In genomic region chr11:77884186-77884828, GRCh38 we compare ENCODE assay signal across 20 cellular contexts.
DNase-seq lines count a peak whose midpoint lies in the region; ATAC-seq and TF ChIP-seq lines count a peak whose summit lies in the region.
"Had no signal": no experiment of that assay in that cellular context is flagged by ENCODE, and none has a peak within 500 bp of the region (broad histone marks: within the 10 kb centered on the region; RNA-seq: fewer than 3 reads in every experiment).

No MANE protein-coding gene starts in this region.

- ATAC-seq in GM19023 (IDR thresholded peaks at IDR 0.05; ENCODE audit: unreplicated experiment) = no peak
- ATAC-seq: left colon, psoas muscle, T-cell, WTC11 had no signal

- H3K27me3 ChIP-seq in brain microvascular endothelial cell (replicated peaks) (no peaks in the 10 kb centered on the region), mesenchymal stem cell (ENCODE audit: control insufficient read depth in 1 of 2, insufficient read depth in 1 of 2, low read length in 2 of 2) (no peaks in the 10 kb centered on the region)
- H3K27me3 ChIP-seq: Peyer's patch, stomach had no signal

- H2BK12ac ChIP-seq in mesenchymal stem cell (ENCODE audit: low read length in 2 of 2) = peak overlapping the region in 1 of 2 experiments; percentile 7

- no peak overlapping the region for H2BK5ac ChIP-seq in mesenchymal stem cell (ENCODE audit: low read depth, low read length, poor library complexity, severe bottlenecking)

- H2AFZ ChIP-seq in mesenchymal stem cell (ENCODE audit: low read depth, low read length) = no peak overlapping the region

- no peak overlapping the region for H2BK15ac ChIP-seq in mesenchymal stem cell (ENCODE audit: low read depth, poor library complexity, severe bottlenecking)

- DNase-seq in AG10803 (ENCODE audit: low read depth) = peak; percentile 86
- peak; percentile 39 for DNase-seq in LHCN-M2 (ENCODE audit: low read depth)
- peak; percentile 13 for DNase-seq in brain microvascular endothelial cell
- peak; percentile 92 for DNase-seq in mesenchymal stem cell
- DNase-seq in MV-4-11 (lab: John Stamatoyannopoulos, UW) = no peak
- no peak for DNase-seq in OCI-M2 (lab: John Stamatoyannopoulos, UW; ENCODE audit: unreplicated experiment)
- no peak for DNase-seq in NCI-H82 treated with DMSO at 0.1 percent for 48 hours (lab: John Stamatoyannopoulos, UW; ENCODE audit: unreplicated experiment)
- DNase-seq: activated effector memory CD4-positive, alpha-beta T cell treated with anti-CD3 and anti-CD28 coated beads, Interleukin-2, amount 50 U/mL, for 16 hours; aorta; dermis blood vessel endothelial cell; hypothalamus; left colon; naive B cell; NCI-H2107; Peyer's patch; psoas muscle; stomach; T-cell had no signal

- no peaks in the 10 kb centered on the region for H3K9me3 ChIP-seq in mesenchymal stem cell (ENCODE audit: control insufficient read depth, low read length)
- H3K9me3 ChIP-seq: Peyer's patch, psoas muscle, stomach had no signal

- H3K23ac ChIP-seq in mesenchymal stem cell (ENCODE audit: low read length in 2 of 2) = no peak overlapping the region

- H2AK5ac ChIP-seq in mesenchymal stem cell (ENCODE audit: low read length, severe bottlenecking) = no peak overlapping the region

- H3K4me3 ChIP-seq in AG10803 (ENCODE audit: low read length) (no peak overlapping the region), brain microvascular endothelial cell (ENCODE audit: low read depth, low read length) (no peak overlapping the region), mesenchymal stem cell (ENCODE audit: insufficient read depth in 1 of 2, low read depth in 1 of 2, low read length in 2 of 2) (no peak overlapping the region)
- H3K4me3 ChIP-seq: Peyer's patch, psoas muscle, stomach had no signal

- no peak overlapping the region for H3K14ac ChIP-seq in mesenchymal stem cell (ENCODE audit: low read length in 2 of 2)

- H3K4me2 ChIP-seq in mesenchymal stem cell (ENCODE audit: low read length, poor library complexity, severe bottlenecking) = no peak overlapping the region

- H2BK120ac ChIP-seq in mesenchymal stem cell (ENCODE audit: low read depth, low read length) = no peak overlapping the region

- no peak overlapping the region for H3K4ac ChIP-seq in mesenchymal stem cell (ENCODE audit: low read depth in 1 of 2, low read length in 2 of 2)

- H3K9ac ChIP-seq in mesenchymal stem cell (ENCODE audit: low read length) = no peak overlapping the region

- H4K8ac ChIP-seq in mesenchymal stem cell (ENCODE audit: low read length) = peak overlapping the region; percentile 35

- WGBS in mesenchymal stem cell = 56% methylated on average over 4 of the region's 6 CpGs

- H3K36me3 ChIP-seq in brain microvascular endothelial cell (replicated peaks) (peaks cover 7% of the 10 kb centered on the region), mesenchymal stem cell (ENCODE audit: control insufficient read depth in 1 of 2, insufficient read depth in 2 of 2, low read depth in 1 of 2, low read length in 2 of 2) (peaks cover 11 to 42% of the 10 kb centered on the region in 2 experiments)

- peaks cover 16% of the 10 kb centered on the region for H3K79me1 ChIP-seq in mesenchymal stem cell (replicated peaks; ENCODE audit: low read length, poor library complexity, severe bottlenecking)

- TF ChIP-seq CTCF in AG10803 (conservative IDR thresholded peaks at IDR 0.05; ENCODE audit: low read length) = no peak
- no peak for TF ChIP-seq CTCF in brain microvascular endothelial cell (IDR thresholded peaks at IDR 0.05; ENCODE audit: low read depth, low read length, missing control alignments)

- in situ Hi-C loops in brain microvascular endothelial cell (cut with HindIII; ENCODE audit: low pct_ligation_motif_present, low sequenced_read_pairs) = no loop called here

- H3K27ac ChIP-seq in brain microvascular endothelial cell = no peak overlapping the region
- H3K27ac ChIP-seq in mesenchymal stem cell (ENCODE audit: low read length, poor library complexity, severe bottlenecking) = peak overlapping the region; percentile 48
- H3K27ac ChIP-seq: Peyer's patch, psoas muscle, stomach had no signal

- H4K91ac ChIP-seq in mesenchymal stem cell (ENCODE audit: low read length) = no peak overlapping the region

- no peak overlapping the region for H3K18ac ChIP-seq in mesenchymal stem cell (ENCODE audit: low read depth in 1 of 2, low read length in 2 of 2)

- H3K4me1 ChIP-seq in mesenchymal stem cell (ENCODE audit: control insufficient read depth, insufficient read depth, low read depth, low read length) = peaks cover 5% of the 10 kb centered on the region
- H3K4me1 ChIP-seq: Peyer's patch, psoas muscle, stomach had no signal

Comparison
In these comparisons a context has a peak if more than half of its experiments do, and no peak if none do; other contexts are left out.
1. DNase-seq: peak in AG10803 (single experiment), LHCN-M2 (single experiment), brain microvascular endothelial cell (single experiment) and mesenchymal stem cell (single experiment); none in MV-4-11 (single experiment), OCI-M2 (single experiment) and NCI-H82 treated with DMSO at 0.1 percent for 48 hours (single experiment).